In genomic region chr5:172872997-172873491, GRCh38 we compare ENCODE assay signal across 10 cellular contexts. TPM values are rescaled to one million over a fixed set of nuclear protein-coding genes. Genes with fewer than 3 reads are reported as not detected.
DNase-seq lines count a peak whose midpoint lies in the region; ATAC-seq and TF ChIP-seq lines count a peak whose summit lies in the region.
"Had no signal": no experiment of that assay in that cellular context is flagged by ENCODE, and none has a peak within 500 bp of the region (broad histone marks: within the 10 kb centered on the region; RNA-seq: fewer than 3 reads in every experiment).

No MANE protein-coding gene starts in this region.

- DNase-seq in brain pericyte (ENCODE audit: low read depth, low spot score) (peak; percentile 89), hepatic stellate cell (ENCODE audit: low spot score) (peak; percentile 56), posterior vena cava (ENCODE audit: low spot score) (peak; percentile 94), PC-9 (no peak)
- no peak for DNase-seq in CD4-positive, alpha-beta T cell
- DNase-seq: activated T-cell treated with anti-CD3 and anti-CD28 coated beads, Interleukin-2, amount 50 U/mL, for 24 hours; islet precursor cell had no signal

- H3K9me3 ChIP-seq in BLaER1 (no peaks in the 10 kb centered on the region), PC-9 (ENCODE audit: insufficient read depth, low read depth) (no peaks in the 10 kb centered on the region)
- no peaks in the 10 kb centered on the region for H3K9me3 ChIP-seq in CD4-positive, alpha-beta T cell (ENCODE audit: control insufficient read depth, low read length)

- no peaks in the 10 kb centered on the region for H3K27me3 Mint-ChIP-seq in CD4-positive, alpha-beta T cell
- H3K27me3 Mint-ChIP-seq: activated T-cell treated with anti-CD3 and anti-CD28 coated beads, Interleukin-2, amount 50 U/mL, for 24 hours had no signal

- peak overlapping the region; percentile 88 for H3K4me2 ChIP-seq in BLaER1
- H3K4me2 ChIP-seq in PC-9: no peak overlapping the region

- H3K27ac Mint-ChIP-seq in CD4-positive, alpha-beta T cell: no peak overlapping the region

- CTCF ChIA-PET in CD4-positive, alpha-beta T cell (lab: Charles Lee): no interaction called here
- CTCF ChIA-PET in PC-9 (lab: Charles Lee): no interaction called here

- ATAC-seq in CD4-positive, alpha-beta T cell (ENCODE audit: poor library complexity): no peak
- no peak for ATAC-seq in HG02798 (IDR thresholded peaks at IDR 0.05; ENCODE audit: poor library complexity, unreplicated experiment)
- no peak for ATAC-seq in GM18511 (IDR thresholded peaks at IDR 0.05; ENCODE audit: unreplicated experiment)

- no peak overlapping the region for H3K4me3 Mint-ChIP-seq in CD4-positive, alpha-beta T cell
- H3K4me3 Mint-ChIP-seq: activated T-cell treated with anti-CD3 and anti-CD28 coated beads, Interleukin-2, amount 50 U/mL, for 24 hours had no signal

- H3K36me3 Mint-ChIP-seq in CD4-positive, alpha-beta T cell (ENCODE audit: low read depth): no peaks in the 10 kb centered on the region

- POLR2A ChIA-PET in CD4-positive, alpha-beta T cell (lab: Charles Lee): interaction anchor here (0.7 kb wide), 1 partner anchor 20 kb away, joined by 4 read pairs; no protein-coding TSS in a partner anchor
- POLR2A ChIA-PET in PC-9 (lab: Charles Lee; ENCODE audit: unreplicated experiment): interaction anchor here (0.7 kb wide), 1 partner anchor 19 kb away, joined by 3 read pairs; no protein-coding TSS in a partner anchor

- H3K9me3 Mint-ChIP-seq in CD4-positive, alpha-beta T cell: no peaks in the 10 kb centered on the region
- H3K9me3 Mint-ChIP-seq: activated T-cell treated with anti-CD3 and anti-CD28 coated beads, Interleukin-2, amount 50 U/mL, for 24 hours had no signal

- peaks cover 20% of the 10 kb centered on the region for H3F3A ChIP-seq in PC-9 (ENCODE audit: insufficient read depth, low read depth)

- H3K4me1 ChIP-seq in BLaER1 (peaks cover 100% of the 10 kb centered on the region), PC-9 (replicated peaks; ENCODE audit: insufficient read depth) (peaks cover 33% of the 10 kb centered on the region)

- intact Hi-C loops in posterior vena cava (cut with DNase I) (loop anchor here in 1 of 2 donors (5.0 kb wide), 3 partner anchors 34 to 101 kb away; partner anchors contain the start of gene DUSP1), PC-9 (cut with micrococcal nuclease; ENCODE audit: unreplicated experiment) (no loop called here)
- intact Hi-C loops in CD4-positive, alpha-beta T cell (cut with DNase I, micrococcal nuclease): no loop called here

- H3K27ac ChIP-seq in BLaER1 (peak overlapping the region; percentile 89), PC-9 (no peak overlapping the region)
- no peak overlapping the region for H3K27ac ChIP-seq in CD4-positive, alpha-beta T cell (ENCODE audit: low read depth, low read length)

- peak overlapping the region; percentile 38 for H3K4me3 ChIP-seq in BLaER1
- H3K4me3 ChIP-seq in PC-9: no peak overlapping the region

- H3K9me2 ChIP-seq in PC-9 (ENCODE audit: insufficient read depth): no peaks in the 10 kb centered on the region

- TF ChIP-seq CTCF in CD4-positive, alpha-beta T cell (IDR thresholded peaks at IDR 0.05): no peak
- TF ChIP-seq CTCF in PC-9 (conservative IDR thresholded peaks at IDR 0.05): no peak

- no TSS peak for BruUV-seq in PC-9 (replicated peaks; lab: Mats Ljungman, UMichigan)

- H3K79me2 ChIP-seq in PC-9 (ENCODE audit: low read depth): peaks cover 15% of the 10 kb centered on the region

- H3K27me3 ChIP-seq in BLaER1 (no peaks in the 10 kb centered on the region), PC-9 (ENCODE audit: insufficient read depth, low read depth) (no peaks in the 10 kb centered on the region)
- no peaks in the 10 kb centered on the region for H3K27me3 ChIP-seq in CD4-positive, alpha-beta T cell (ENCODE audit: control insufficient read depth, insufficient read depth, low read length)

- H3K4me1 Mint-ChIP-seq in CD4-positive, alpha-beta T cell (ENCODE audit: low read depth): peaks cover 10% of the 10 kb centered on the region

- H3K9ac ChIP-seq in BLaER1: peak overlapping the region; percentile 78

- H3K36me3 ChIP-seq in BLaER1 (peaks cover 20% of the 10 kb centered on the region), PC-9 (ENCODE audit: low read depth) (no peaks in the 10 kb centered on the region)

- H2AFZ ChIP-seq in PC-9: no peak overlapping the region

- peaks cover 100% of the 10 kb centered on the region for H4K20me1 ChIP-seq in BLaER1
- H4K20me1 ChIP-seq in PC-9 (ENCODE audit: insufficient read depth): no peaks in the 10 kb centered on the region

RNA-seq across cellular contexts. Expression of gene ERGIC1, which starts 39.0 kb away (rescaled TPM):
- total RNA-seq in posterior vena cava (100 to 1,000 TPM; 140 to 169 TPM), PC-9 (2021) (106 and 159 TPM in 2 replicates)
- 10 to 100 TPM; 51.0 to 52.4 TPM for total RNA-seq in CD4-positive, alpha-beta T cell

Comparison
In these comparisons a context has a peak if more than half of its experiments do, and no peak if none do; other contexts are left out.
1. DNase-seq: peak in brain pericyte (single experiment), hepatic stellate cell (single experiment) and posterior vena cava (single experiment); none in CD4-positive, alpha-beta T cell (0 of 10) and PC-9 (0 of 2).